Comparison of ENCODE assay signal across 14 cellular contexts in genomic region chr1:25296501-25296900, GRCh38. TPM values are rescaled to one million over a fixed set of nuclear protein-coding genes. Genes with fewer than 3 reads are reported as not detected.
"Had no signal": no experiment of that assay in that cellular context is flagged by ENCODE, and none has a peak within 500 bp of the region (broad histone marks: within the 10 kb centered on the region; RNA-seq: fewer than 3 reads in every experiment).

No MANE protein-coding gene starts in this region.

RNA-seq across cellular contexts. Expression of gene RHD, which starts 24.2 kb away (rescaled TPM):
- total RNA-seq: esophagus mucosa; esophagus squamous epithelium; glomerular endothelial cell; kidney epithelial cell; left ventricle myocardium superior; lower leg skin; lower lobe of right lung; mesenteric fat pad; mesothelial cell of epicardium; mucosa of descending colon; myocyte; naive thymus-derived CD8-positive, alpha-beta T cell had no signal
- polyA plus RNA-seq: heart right ventricle, keratinocyte had no signal
